Comparison of ENCODE assay signal across 8 cellular contexts in the genomic region with DNA sequence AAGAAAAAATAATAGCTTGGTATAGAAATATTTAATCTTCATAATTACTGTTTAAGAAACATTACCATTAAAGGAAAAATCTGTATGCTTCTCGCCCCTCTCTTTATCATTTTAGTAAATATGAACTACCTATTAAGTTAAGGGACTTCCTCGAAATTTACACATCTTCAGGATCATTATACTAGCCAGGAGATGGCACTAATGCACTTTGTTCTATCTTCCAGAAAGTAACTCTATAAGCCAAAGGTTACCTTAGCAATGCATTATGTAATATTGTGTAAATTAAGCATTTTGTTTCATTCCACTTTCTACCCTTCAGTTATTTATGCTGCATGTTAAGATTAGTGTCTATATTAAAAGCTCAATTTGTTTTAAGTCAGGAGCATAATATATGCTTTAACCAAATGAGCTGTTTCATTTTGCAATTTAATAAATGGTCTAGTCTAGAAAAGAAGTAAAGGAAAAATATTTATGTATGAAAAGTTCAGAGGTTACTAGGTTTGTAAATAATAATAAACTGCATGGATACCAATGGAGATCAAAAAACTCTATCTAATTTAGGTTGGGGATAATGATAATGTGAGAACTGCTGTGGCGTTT.
DNase-seq lines count a peak whose midpoint lies in the region; ATAC-seq and TF ChIP-seq lines count a peak whose summit lies in the region.
"Had no signal": no experiment of that assay in that cellular context is flagged by ENCODE, and none has a peak within 500 bp of the region (broad histone marks: within the 10 kb centered on the region; RNA-seq: fewer than 3 reads in every experiment).

No MANE protein-coding gene starts in this region.

- no peak overlapping the region for H2AFZ ChIP-seq in GM23338

- H3K9me3 ChIP-seq in psoas muscle (peaks cover 7% of the 10 kb centered on the region), heart left ventricle (peaks cover 0 to 11% (median 2%) of the 10 kb centered on the region in 12 donors)

- peak; percentile 32 for DNase-seq in GM23338 (ENCODE audit: low spot score)
- DNase-seq in NCI-H2081 (lab: John Stamatoyannopoulos, UW): peak; percentile 42 to 73
- DNase-seq in astrocyte of the cerebellum (ENCODE audit: low read depth): peak; percentile 12
- no peak for DNase-seq in psoas muscle
- DNase-seq in heart left ventricle: no peak
- DNase-seq in dermis blood vessel endothelial cell: no peak

- H4K20me1 ChIP-seq in GM23338 (replicated peaks; ENCODE audit: insufficient read depth): no peaks in the 10 kb centered on the region

- no peak overlapping the region for H3K4me2 ChIP-seq in GM23338

- intact Hi-C loops in psoas muscle (cut with DNase I): loop anchor here (5.0 kb wide), 2 partner anchors 819 to 824 kb away; no protein-coding TSS in a partner anchor
- intact Hi-C loops in heart left ventricle (cut with DNase I): loop anchor here in 4 of 10 donors (5.0 to 10.0 kb wide), 2 partner anchors 379 to 822 kb away; no protein-coding TSS in a partner anchor

- H3K4me1 ChIP-seq in GM23338 (ENCODE audit: insufficient read depth) (no peaks in the 10 kb centered on the region), psoas muscle (no peaks in the 10 kb centered on the region), heart left ventricle (no peaks in the 10 kb centered on the region)

- H3K4me3 ChIP-seq in GM23338: no peak overlapping the region
- H3K4me3 ChIP-seq in astrocyte of the cerebellum (ENCODE audit: low read depth, low read length): no peak overlapping the region
- H3K4me3 ChIP-seq in psoas muscle: no peak overlapping the region
- no peak overlapping the region for H3K4me3 ChIP-seq in heart left ventricle

- ATAC-seq in GM23338: no peak; the same call in 2 of the 3 replicates
- peak in 1 of 4 donors; percentile 63 for ATAC-seq in psoas muscle
- ATAC-seq in heart left ventricle: no peak
- ATAC-seq in GM18505 (IDR thresholded peaks at IDR 0.05; ENCODE audit: unreplicated experiment): no peak

- peaks cover 15% of the 10 kb centered on the region; the same call in 2 of the 3 replicates for H3K4me1 Mint-ChIP-seq in GM23338

- peaks cover 8% of the 10 kb centered on the region; the same call in 2 of the 3 replicates for H3K9me3 Mint-ChIP-seq in GM23338
- H3K9me3 Mint-ChIP-seq: stimulated activated naive CD8-positive, alpha-beta T cell treated with anti-CD3 and anti-CD28 coated beads, Interleukin-15, Interleukin-2, amounts not matched to agents 100 ng/mL and 50 ng/mL, for 24 hours had no signal

- no peak overlapping the region for H3K4me3 Mint-ChIP-seq in GM23338
- H3K4me3 Mint-ChIP-seq: stimulated activated naive CD8-positive, alpha-beta T cell treated with anti-CD3 and anti-CD28 coated beads, Interleukin-15, Interleukin-2, amounts not matched to agents 100 ng/mL and 50 ng/mL, for 24 hours had no signal

- no peaks in the 10 kb centered on the region for H3K9me2 ChIP-seq in GM23338 (ENCODE audit: insufficient read depth)

- no peaks in the 10 kb centered on the region for H3K79me2 ChIP-seq in GM23338 (replicated peaks; ENCODE audit: insufficient read depth)

- WGBS in psoas muscle, 3 donors: 68 to 69% (median 68%) methylated on average over 3 of the region's 3 CpGs
- 53 to 64% (median 60%) methylated on average over 3 of the region's 3 CpGs for WGBS in heart left ventricle, 4 donors

- TF ChIP-seq CTCF in GM23338 (conservative IDR thresholded peaks at IDR 0.05; ENCODE audit: low read depth in 2 of 2) (peak; percentile 55 to 56), astrocyte of the cerebellum (IDR thresholded peaks at IDR 0.05; ENCODE audit: low read depth, low read length, missing control alignments) (no peak), psoas muscle (IDR thresholded peaks at IDR 0.05) (peak; percentile 43), heart left ventricle (IDR thresholded peaks at IDR 0.05) (peak in 4 of 12 donors; percentile 5 to 33 (median 23))

- no peaks in the 10 kb centered on the region for H3F3A ChIP-seq in GM23338 (replicated peaks; ENCODE audit: low read depth)

- H3K36me3 ChIP-seq in GM23338 (ENCODE audit: insufficient read depth) (no peaks in the 10 kb centered on the region), psoas muscle (ENCODE audit: insufficient read depth in 1 of 2, low read depth in 1 of 2) (no peaks in the 10 kb centered on the region), heart left ventricle (no peaks in the 10 kb centered on the region)

- TF ChIP-seq POLR2A in heart left ventricle (IDR thresholded peaks at IDR 0.05): no peak
- TF ChIP-seq POLR2A in GM18505 (IDR thresholded peaks at IDR 0.05; ENCODE audit: borderline replicate concordance, extremely low read depth, insufficient read depth, insufficient read length): no peak

- peaks cover 5% of the 10 kb centered on the region; the same call in 2 of the 3 replicates for H3K36me3 Mint-ChIP-seq in GM23338 (ENCODE audit: low read depth)

- H3K27me3 ChIP-seq in GM23338 (ENCODE audit: insufficient read depth) (no peaks in the 10 kb centered on the region), psoas muscle (ENCODE audit: insufficient read depth in 3 of 3, low read length in 2 of 3) (no peaks in the 10 kb centered on the region), heart left ventricle (no peaks in the 10 kb centered on the region)

- no peak overlapping the region for H3K27ac Mint-ChIP-seq in GM23338
- H3K27ac Mint-ChIP-seq: stimulated activated naive CD8-positive, alpha-beta T cell treated with anti-CD3 and anti-CD28 coated beads, Interleukin-15, Interleukin-2, amounts not matched to agents 100 ng/mL and 50 ng/mL, for 24 hours had no signal

- H3K27ac ChIP-seq in GM23338 (ENCODE audit: low read depth) (no peak overlapping the region), psoas muscle (no peak overlapping the region), heart left ventricle (no peak overlapping the region)

- in situ Hi-C loops in astrocyte of the cerebellum (cut with HindIII; ENCODE audit: low sequenced_read_pairs): no loop called here

- peaks cover 2% of the 10 kb centered on the region for H3K27me3 Mint-ChIP-seq in GM23338 (ENCODE audit: insufficient read depth, low read depth, poor library complexity)

TF ChIP-seq in GM23338, 12 proteins besides CTCF, POLR2A, EP300 and RAD21:
- no peak for TF ChIP-seq POLR2AphosphoS5 (IDR thresholded peaks at IDR 0.05; ENCODE audit: low read depth)
- TF ChIP-seq, protein P1, sequence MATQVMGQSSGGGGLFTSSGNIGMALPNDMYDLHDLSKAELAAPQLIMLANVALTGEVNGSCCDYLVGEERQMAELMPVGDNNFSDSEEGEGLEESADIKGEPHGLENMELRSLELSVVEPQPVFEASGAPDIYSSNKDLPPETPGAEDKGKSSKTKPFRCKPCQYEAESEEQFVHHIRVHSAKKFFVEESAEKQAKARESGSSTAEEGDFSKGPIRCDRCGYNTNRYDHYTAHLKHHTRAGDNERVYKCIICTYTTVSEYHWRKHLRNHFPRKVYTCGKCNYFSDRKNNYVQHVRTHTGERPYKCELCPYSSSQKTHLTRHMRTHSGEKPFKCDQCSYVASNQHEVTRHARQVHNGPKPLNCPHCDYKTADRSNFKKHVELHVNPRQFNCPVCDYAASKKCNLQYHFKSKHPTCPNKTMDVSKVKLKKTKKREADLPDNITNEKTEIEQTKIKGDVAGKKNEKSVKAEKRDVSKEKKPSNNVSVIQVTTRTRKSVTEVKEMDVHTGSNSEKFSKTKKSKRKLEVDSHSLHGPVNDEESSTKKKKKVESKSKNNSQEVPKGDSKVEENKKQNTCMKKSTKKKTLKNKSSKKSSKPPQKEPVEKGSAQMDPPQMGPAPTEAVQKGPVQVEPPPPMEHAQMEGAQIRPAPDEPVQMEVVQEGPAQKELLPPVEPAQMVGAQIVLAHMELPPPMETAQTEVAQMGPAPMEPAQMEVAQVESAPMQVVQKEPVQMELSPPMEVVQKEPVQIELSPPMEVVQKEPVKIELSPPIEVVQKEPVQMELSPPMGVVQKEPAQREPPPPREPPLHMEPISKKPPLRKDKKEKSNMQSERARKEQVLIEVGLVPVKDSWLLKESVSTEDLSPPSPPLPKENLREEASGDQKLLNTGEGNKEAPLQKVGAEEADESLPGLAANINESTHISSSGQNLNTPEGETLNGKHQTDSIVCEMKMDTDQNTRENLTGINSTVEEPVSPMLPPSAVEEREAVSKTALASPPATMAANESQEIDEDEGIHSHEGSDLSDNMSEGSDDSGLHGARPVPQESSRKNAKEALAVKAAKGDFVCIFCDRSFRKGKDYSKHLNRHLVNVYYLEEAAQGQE (IDR thresholded peaks at IDR 0.05; ENCODE audit: unreplicated experiment): no peak
- no peak for TF ChIP-seq NANOG (IDR thresholded peaks at IDR 0.05; ENCODE audit: borderline replicate concordance)
- no peak for TF ChIP-seq ZNF114 (CRISPR knock-in tag; IDR thresholded peaks at IDR 0.05)
- TF ChIP-seq EZH2 (IDR thresholded peaks at IDR 0.05; ENCODE audit: low read depth, unreplicated experiment): no peak
- TF ChIP-seq EZH2phosphoT487 (IDR thresholded peaks at IDR 0.05; ENCODE audit: unreplicated experiment): no peak
- TF ChIP-seq, protein P2, sequence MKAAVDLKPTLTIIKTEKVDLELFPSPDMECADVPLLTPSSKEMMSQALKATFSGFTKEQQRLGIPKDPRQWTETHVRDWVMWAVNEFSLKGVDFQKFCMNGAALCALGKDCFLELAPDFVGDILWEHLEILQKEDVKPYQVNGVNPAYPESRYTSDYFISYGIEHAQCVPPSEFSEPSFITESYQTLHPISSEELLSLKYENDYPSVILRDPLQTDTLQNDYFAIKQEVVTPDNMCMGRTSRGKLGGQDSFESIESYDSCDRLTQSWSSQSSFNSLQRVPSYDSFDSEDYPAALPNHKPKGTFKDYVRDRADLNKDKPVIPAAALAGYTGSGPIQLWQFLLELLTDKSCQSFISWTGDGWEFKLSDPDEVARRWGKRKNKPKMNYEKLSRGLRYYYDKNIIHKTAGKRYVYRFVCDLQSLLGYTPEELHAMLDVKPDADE (IDR thresholded peaks at IDR 0.05): no peak
- TF ChIP-seq CREB1 (CRISPR knock-in tag; IDR thresholded peaks at IDR 0.05; ENCODE audit: low read depth): no peak

Comparison
In these comparisons a context has a peak if more than half of its experiments do, and no peak if none do; other contexts are left out.
1. DNase-seq: peak in GM23338 (single experiment), NCI-H2081 (2 of 2) and astrocyte of the cerebellum (single experiment); none in psoas muscle (0 of 2), heart left ventricle (0 of 5) and dermis blood vessel endothelial cell (single experiment).